ENCODE assay signal across 10 cellular contexts in genomic region chr2:54673501-54673998, GRCh38. TPM values are rescaled to one million over a fixed set of nuclear protein-coding genes. Genes with fewer than 3 reads are reported as not detected.
DNase-seq lines count a peak whose midpoint lies in the region; ATAC-seq and TF ChIP-seq lines count a peak whose summit lies in the region.
"Had no signal": no experiment of that assay in that cellular context is flagged by ENCODE, and none has a peak within 500 bp of the region (broad histone marks: within the 10 kb centered on the region; RNA-seq: fewer than 3 reads in every experiment).

No MANE protein-coding gene starts in this region.

- H3K4me3 ChIP-seq in fibroblast of lung (replicated peaks in 1 of 4; ENCODE audit: control extremely low read depth in 1 of 4, insufficient read depth in 1 of 4, low read depth in 3 of 4, low read length in 4 of 4): peak overlapping the region in 1 of 4 experiments; percentile 6
- H3K4me3 ChIP-seq in parathyroid adenoma (ENCODE audit: low read depth, low read length): peak overlapping the region; percentile 20
- H3K4me3 ChIP-seq: cardiac muscle cell had no signal

- H3K9me3 ChIP-seq in fibroblast of lung (ENCODE audit: control insufficient read depth, insufficient read depth, low read depth, low read length) (no peaks in the 10 kb centered on the region), parathyroid adenoma (ENCODE audit: control insufficient read depth, low read length) (no peaks in the 10 kb centered on the region)

- H3K9me3 Mint-ChIP-seq in activated B cell treated with CpG ODN at 0.5 μM for 24 hours: no peaks in the 10 kb centered on the region

- peak overlapping the region; percentile 17 for H3K27ac ChIP-seq in fibroblast of lung (ENCODE audit: insufficient read depth, low read length)
- peak overlapping the region; percentile 80 for H3K27ac ChIP-seq in parathyroid adenoma
- H3K27ac ChIP-seq: cardiac muscle cell had no signal

- H3K36me3 ChIP-seq in fibroblast of lung (ENCODE audit: control insufficient read depth, insufficient read depth, low read length) (peaks cover 5% of the 10 kb centered on the region), parathyroid adenoma (ENCODE audit: control insufficient read depth, insufficient read depth, low read length) (no peaks in the 10 kb centered on the region)

- H2AFZ ChIP-seq in fibroblast of lung (ENCODE audit: low read length) (no peak overlapping the region), parathyroid adenoma (peak overlapping the region; percentile 19)

- H3K79me2 ChIP-seq in fibroblast of lung (ENCODE audit: control insufficient read depth, insufficient read depth, low read length) (no peaks in the 10 kb centered on the region), parathyroid adenoma (no peaks in the 10 kb centered on the region)

- intact Hi-C loops in activated B cell treated with CpG ODN at 0.5 μM for 24 hours (cut with micrococcal nuclease): loop anchor here (2.0 to 5.0 kb wide), 2 partner anchors 36 to 49 kb away; partner anchors contain the start of gene EML6

- H3K27ac Mint-ChIP-seq in activated B cell treated with CpG ODN at 0.5 μM for 24 hours: peak overlapping the region; percentile 84

- H3K27me3 ChIP-seq in fibroblast of lung (ENCODE audit: control insufficient read depth, insufficient read depth, low read length) (no peaks in the 10 kb centered on the region), parathyroid adenoma (ENCODE audit: control insufficient read depth, insufficient read depth, low read length) (no peaks in the 10 kb centered on the region)
- H3K27me3 ChIP-seq: cardiac muscle cell had no signal

- H3K9ac ChIP-seq in fibroblast of lung (ENCODE audit: insufficient read depth, low read length) (no peak overlapping the region), parathyroid adenoma (no peak overlapping the region)

- peak overlapping the region; percentile 64 for H3K4me3 Mint-ChIP-seq in activated B cell treated with CpG ODN at 0.5 μM for 24 hours

- DNase-seq in activated B cell treated with CpG ODN at 0.5 μM for 24 hours (no peak), fibroblast of lung (ENCODE audit: low read depth in 2 of 2) (peak in 1 of 2 donors; percentile 26), putamen (ENCODE audit: low spot score) (no peak), SKM-1 (lab: John Stamatoyannopoulos, UW; ENCODE audit: unreplicated experiment) (no peak), NK-92 (lab: John Stamatoyannopoulos, UW; ENCODE audit: unreplicated experiment) (no peak)

- peaks cover 23% of the 10 kb centered on the region for H3K4me1 ChIP-seq in fibroblast of lung (ENCODE audit: control insufficient read depth, extremely low read depth, insufficient read depth, low read length)
- peaks cover 29% of the 10 kb centered on the region for H3K4me1 ChIP-seq in parathyroid adenoma

- H3K36me3 Mint-ChIP-seq in activated B cell treated with CpG ODN at 0.5 μM for 24 hours (ENCODE audit: low read depth): peaks cover 25% of the 10 kb centered on the region

- CTCF ChIA-PET in activated B cell treated with CpG ODN at 0.5 μM for 24 hours (lab: Charles Lee): interaction anchor here (0.8 to 2.2 kb wide), 5 partner anchors 9 to 566 kb away, joined by 3 to 11 read pairs (median 5); no protein-coding TSS in a partner anchor

- peaks cover 34% of the 10 kb centered on the region for H3K4me1 Mint-ChIP-seq in activated B cell treated with CpG ODN at 0.5 μM for 24 hours

- no peaks in the 10 kb centered on the region for H3K27me3 Mint-ChIP-seq in activated B cell treated with CpG ODN at 0.5 μM for 24 hours

- peak; percentile 5 for ATAC-seq in GM18499 (IDR thresholded peaks at IDR 0.05; ENCODE audit: insufficient read depth, unreplicated experiment)
- ATAC-seq in HG02938 (IDR thresholded peaks at IDR 0.05; ENCODE audit: unreplicated experiment): peak; percentile 59
- peak; percentile 56 for ATAC-seq in activated B cell treated with CpG ODN at 0.5 μM for 24 hours (ENCODE audit: low read depth)
- ATAC-seq: HCT116 had no signal

- POLR2A ChIA-PET in activated B cell treated with CpG ODN at 0.5 μM for 24 hours (lab: Charles Lee): interaction anchor here (0.5 to 1.8 kb wide), 8 partner anchors 11 to 703 kb away, joined by 3 to 6 read pairs (median 4); partner anchors contain the start of gene PSME4

- no peaks in the 10 kb centered on the region for H4K20me1 ChIP-seq in fibroblast of lung (ENCODE audit: control insufficient read depth, extremely low read depth, insufficient read depth, low read length)

- TF ChIP-seq CTCF in activated B cell treated with CpG ODN at 0.5 μM for 24 hours (IDR thresholded peaks at IDR 0.05) (no peak), fibroblast of lung (conservative IDR thresholded peaks at IDR 0.05 in 1 of 2, IDR thresholded peaks at IDR 0.05 in 1 of 2; ENCODE audit: low read depth in 1 of 2, low read length in 2 of 2) (no peak), parathyroid adenoma (IDR thresholded peaks at IDR 0.05) (no peak)

- H3K4me2 ChIP-seq in fibroblast of lung (ENCODE audit: extremely low read depth, insufficient read depth, low read length): no peak overlapping the region
- H3K4me2 ChIP-seq in parathyroid adenoma (ENCODE audit: low read length): peak overlapping the region; percentile 24

RNA-seq across cellular contexts. Expression of gene EML6, which starts 49.9 kb away (rescaled TPM):
- total RNA-seq in activated B cell treated with CpG ODN at 0.5 μM for 24 hours: 25.3 and 31.5 TPM in 2 replicates
- total RNA-seq in fibroblast of lung: 0.26 and 1.3 TPM in 2 replicates
- polyA plus RNA-seq in fibroblast of lung: 0.24 and 0.34 TPM in 2 replicates
- 0.23 and 0.38 TPM in 2 replicates for polyA plus RNA-seq in fibroblast of lung (2012)
- not detected in 2 replicates for polyA minus RNA-seq in fibroblast of lung (ENCODE audit: low replicate concordance)

Comparison
In these comparisons a context has a peak if more than half of its experiments do, and no peak if none do; other contexts are left out.
1. ATAC-seq: peak in every context shown above with its lines; median percentile 59 in HG02938; 56 in activated B cell treated with CpG ODN at 0.5 μM for 24 hours; 5 in GM18499.
2. RNA of gene EML6, which starts 49.9 kb away (total RNA-seq): 25.3 to 31.5 TPM in activated B cell treated with CpG ODN at 0.5 μM for 24 hours; 0.26 to 1.3 TPM in fibroblast of lung; every median in the first group is over 10 times any median in the second.